In genomic region chr12:111297703-111298426, GRCh38 we compare ENCODE assay signal across 8 cellular contexts.
"Had no signal": no experiment of that assay in that cellular context is flagged by ENCODE, and none has a peak within 500 bp of the region (broad histone marks: within the 10 kb centered on the region; RNA-seq: fewer than 3 reads in every experiment).

No MANE protein-coding gene starts in this region.

- H3K36me3 ChIP-seq: adrenal gland, heart left ventricle, pancreas had no signal

- DNase-seq: cerebellar nuclear complex, heart left ventricle had no signal

- H3K4me3 Mint-ChIP-seq: activated naive CD4-positive, alpha-beta T cell treated with anti-CD3 and anti-CD28 coated beads, Interleukin-2, amount 10 ng/mL, durations not matched to agents 7 days and 5 days; activated T-helper 17 cell treated with anti-CD3 and anti-CD28 coated beads, Interleukin-2, amount 50 U/mL, for 72 hours; nephron had no signal

- H3K9me3 ChIP-seq: adrenal gland, heart left ventricle, pancreas had no signal

- H3K27me3 ChIP-seq: heart left ventricle, pancreas had no signal

- H3K4me1 Mint-ChIP-seq: activated naive CD4-positive, alpha-beta T cell treated with anti-CD3 and anti-CD28 coated beads, Interleukin-2, amount 10 ng/mL, durations not matched to agents 7 days and 5 days; activated T-helper 17 cell treated with anti-CD3 and anti-CD28 coated beads, Interleukin-2, amount 50 U/mL, for 72 hours; nephron had no signal

- H3K36me3 Mint-ChIP-seq: activated naive CD4-positive, alpha-beta T cell treated with anti-CD3 and anti-CD28 coated beads, Interleukin-2, amount 10 ng/mL, durations not matched to agents 7 days and 5 days had no signal

- H3K27ac ChIP-seq: adrenal gland, heart left ventricle, pancreas, VCaP had no signal

- H3K27ac Mint-ChIP-seq: activated naive CD4-positive, alpha-beta T cell treated with anti-CD3 and anti-CD28 coated beads, Interleukin-2, amount 10 ng/mL, durations not matched to agents 7 days and 5 days; activated T-helper 17 cell treated with anti-CD3 and anti-CD28 coated beads, Interleukin-2, amount 50 U/mL, for 72 hours had no signal

- H3K4me1 ChIP-seq: adrenal gland, heart left ventricle, pancreas had no signal

- H3K9me3 Mint-ChIP-seq: activated T-helper 17 cell treated with anti-CD3 and anti-CD28 coated beads, Interleukin-2, amount 50 U/mL, for 72 hours; nephron had no signal

- H3K27me3 Mint-ChIP-seq: activated naive CD4-positive, alpha-beta T cell treated with anti-CD3 and anti-CD28 coated beads, Interleukin-2, amount 10 ng/mL, durations not matched to agents 7 days and 5 days; activated T-helper 17 cell treated with anti-CD3 and anti-CD28 coated beads, Interleukin-2, amount 50 U/mL, for 72 hours had no signal

- H3K4me3 ChIP-seq: adrenal gland, heart left ventricle, pancreas had no signal
